ENCODE assay signal across 23 cellular contexts in the genomic region with DNA sequence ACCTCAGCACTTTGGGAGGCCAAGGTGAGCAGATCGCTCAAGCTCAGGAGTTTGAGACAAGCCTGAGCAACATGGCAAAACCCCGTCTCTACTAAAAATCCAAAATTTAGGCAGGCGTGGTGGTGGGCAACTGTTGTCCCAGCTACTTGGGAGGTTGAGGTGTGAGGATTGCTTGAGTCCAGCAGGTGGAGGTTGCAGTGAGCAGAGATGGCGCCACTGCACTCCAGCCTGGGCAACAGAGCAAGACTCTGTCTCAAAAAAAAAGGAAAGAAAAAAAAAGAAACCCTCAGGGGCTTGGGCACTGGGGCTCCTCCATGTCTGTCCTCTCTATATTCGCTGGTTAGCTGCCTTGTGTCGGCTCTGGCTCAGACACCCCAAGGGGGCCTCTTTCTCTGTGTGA.
"Had no signal": no experiment of that assay in that cellular context is flagged by ENCODE, and none has a peak within 500 bp of the region (broad histone marks: within the 10 kb centered on the region; RNA-seq: fewer than 3 reads in every experiment).

No MANE protein-coding gene starts in this region.

- H3K27me3 Mint-ChIP-seq: activated naive CD8-positive, alpha-beta T cell treated with anti-CD3 and anti-CD28 coated beads for 36 hours had no signal

- H3K4me3 Mint-ChIP-seq: activated CD8-positive, alpha-beta T cell treated with anti-CD3 and anti-CD28 coated beads for 36 hours; activated naive CD4-positive, alpha-beta T cell treated with anti-CD3 and anti-CD28 coated beads, Interleukin-2, amount 10 ng/mL, durations not matched to agents 7 days and 5 days; activated naive CD8-positive, alpha-beta T cell treated with anti-CD3 and anti-CD28 coated beads for 36 hours; activated T-cell treated with anti-CD3 and anti-CD28 coated beads, Interleukin-2, amount 50 U/mL, for 72 hours; T-cell had no signal

- H3K36me3 ChIP-seq: brain microvascular endothelial cell, cardiac muscle cell, MG63 had no signal

- H3K36me3 Mint-ChIP-seq: activated naive CD4-positive, alpha-beta T cell treated with anti-CD3 and anti-CD28 coated beads, Interleukin-2, amount 10 ng/mL, durations not matched to agents 7 days and 5 days; activated naive CD8-positive, alpha-beta T cell treated with anti-CD3 and anti-CD28 coated beads for 36 hours; T-cell had no signal

- H3K4me3 ChIP-seq: cardiac muscle cell, MG63, SK-N-MC had no signal

- ATAC-seq: activated CD8-positive, alpha-beta T cell treated with anti-CD3 and anti-CD28 coated beads for 36 hours; activated T-cell treated with anti-CD3 and anti-CD28 coated beads, Interleukin-2, amount 50 U/mL, for 72 hours; PC-3; T-cell had no signal

- DNase-seq: activated CD4-positive, CD25-positive, alpha-beta regulatory T cell; activated CD8-positive, alpha-beta memory T cell treated with anti-CD3 and anti-CD28 coated beads, Interleukin-2, amount 50 U/mL, for 4 hours; activated CD8-positive, alpha-beta T cell treated with anti-CD3 and anti-CD28 coated beads for 36 hours; activated gamma-delta T cell treated with Interleukin-2 at 50 U/mL for 16 hours; activated naive CD4-positive, alpha-beta T cell treated with anti-CD3 and anti-CD28 coated beads, Interleukin-2, amount 10 ng/mL, durations not matched to agents 7 days and 5 days; activated naive CD8-positive, alpha-beta T cell treated with anti-CD3 and anti-CD28 coated beads for 36 hours; activated T-cell treated with anti-CD3 and anti-CD28 coated beads, Interleukin-2, amount 50 U/mL, for 72 hours; brain microvascular endothelial cell; MG63; MV-4-11; NCI-H1092 treated with DMSO at 0.1 percent for 48 hours; NCI-H1417 treated with DMSO at 0.1 percent for 48 hours; NCI-H1694; NCI-H2029 treated with DMSO at 0.1 percent for 48 hours; NCI-H524; PC-3; T-cell; T-helper 2 cell; T1000 had no signal

- H3K9me3 Mint-ChIP-seq: activated CD8-positive, alpha-beta T cell treated with anti-CD3 and anti-CD28 coated beads for 36 hours; activated naive CD4-positive, alpha-beta T cell treated with anti-CD3 and anti-CD28 coated beads, Interleukin-2, amount 10 ng/mL, durations not matched to agents 7 days and 5 days; activated naive CD8-positive, alpha-beta T cell treated with anti-CD3 and anti-CD28 coated beads for 36 hours; activated T-cell treated with anti-CD3 and anti-CD28 coated beads, Interleukin-2, amount 50 U/mL, for 72 hours; activated T-helper 2 cell treated with anti-CD3 and anti-CD28 coated beads, Interferon-gamma antibody, Interleukin-2, Interleukin-4, amounts not matched to agents 10 μg/mL and 5 μg/mL and 100 μg/mL, durations not matched to agents 14 hours and 24 hours and 36 hours; T-cell had no signal

- H3K27ac ChIP-seq: brain microvascular endothelial cell, cardiac muscle cell, SK-N-MC had no signal

- H3K27ac Mint-ChIP-seq: activated CD8-positive, alpha-beta T cell treated with anti-CD3 and anti-CD28 coated beads for 36 hours; activated naive CD4-positive, alpha-beta T cell treated with anti-CD3 and anti-CD28 coated beads, Interleukin-2, amount 10 ng/mL, durations not matched to agents 7 days and 5 days; activated naive CD8-positive, alpha-beta T cell treated with anti-CD3 and anti-CD28 coated beads for 36 hours; activated T-cell treated with anti-CD3 and anti-CD28 coated beads, Interleukin-2, amount 50 U/mL, for 72 hours; activated T-helper 2 cell treated with anti-CD3 and anti-CD28 coated beads, Interferon-gamma antibody, Interleukin-2, Interleukin-4, amounts not matched to agents 10 μg/mL and 5 μg/mL and 100 μg/mL, durations not matched to agents 14 hours and 24 hours and 36 hours; T-cell had no signal

- H3K27me3 ChIP-seq: brain microvascular endothelial cell, cardiac muscle cell, MG63 had no signal

- H3K9me3 ChIP-seq: MG63 had no signal

- FAIRE-seq: TTC549 had no signal

- H3K4me1 Mint-ChIP-seq: activated naive CD4-positive, alpha-beta T cell treated with anti-CD3 and anti-CD28 coated beads, Interleukin-2, amount 10 ng/mL, durations not matched to agents 7 days and 5 days; activated naive CD8-positive, alpha-beta T cell treated with anti-CD3 and anti-CD28 coated beads for 36 hours; T-cell had no signal
